In genomic region chr1:228164561-228165371, GRCh38 we compare ENCODE assay signal across 1 cellular context.
TF ChIP-seq lines count a peak whose summit lies in the region.

No MANE protein-coding gene starts in this region.

TF ChIP-seq in HepG2, 621 proteins besides CTCF, POLR2A, EP300 and RAD21:
- 0 out of 2 replicates have a peak, but pooled peaks have one; percentile 7 for TF ChIP-seq ZNF800 (CRISPR knock-in tag; IDR thresholded peaks at IDR 0.05)
- TF ChIP-seq ZNF446 (CRISPR knock-in tag; IDR thresholded peaks at IDR 0.05) = no peak
- no peak for TF ChIP-seq ASH2L (IDR thresholded peaks at IDR 0.05; ENCODE audit: insufficient read length, low read depth, low read length)
- TF ChIP-seq NCOA2 (CRISPR knock-in tag; IDR thresholded peaks at IDR 0.05) = no peak
- 0 out of 2 replicates have a peak, but pooled peaks have one; percentile 15 for TF ChIP-seq KMT2B (CRISPR knock-in tag; IDR thresholded peaks at IDR 0.05)
- TF ChIP-seq ZNF256 (CRISPR knock-in tag; conservative IDR thresholded peaks at IDR 0.05) = no peak
- peak; percentile 41; the same call in 1 of the 2 replicates for TF ChIP-seq ZNF263 (CRISPR knock-in tag; IDR thresholded peaks at IDR 0.05)
- 0 out of 2 replicates have a peak, but pooled peaks have one; percentile 37 for TF ChIP-seq ZC3H13 (CRISPR knock-in tag; IDR thresholded peaks at IDR 0.05)
- TF ChIP-seq HNF1B (CRISPR knock-in tag; IDR thresholded peaks at IDR 0.05) = 0 out of 2 replicates have a peak, but pooled peaks have one; percentile 48
- 0 out of 2 replicates have a peak, but pooled peaks have one; percentile 9 for TF ChIP-seq IKZF5 (CRISPR knock-in tag; IDR thresholded peaks at IDR 0.05)
- TF ChIP-seq FOXA3 (CRISPR knock-in tag; IDR thresholded peaks at IDR 0.05) = 0 out of 2 replicates have a peak, but pooled peaks have one; percentile 5
- TF ChIP-seq NONO (IDR thresholded peaks at IDR 0.05) = no peak
- 0 out of 2 replicates have a peak, but pooled peaks have one; percentile 20 for TF ChIP-seq NONO (CRISPR knock-in tag; conservative IDR thresholded peaks at IDR 0.05)
- no peak for TF ChIP-seq CBFB (CRISPR knock-in tag; IDR thresholded peaks at IDR 0.05)
- TF ChIP-seq PAF1 (CRISPR knock-in tag; IDR thresholded peaks at IDR 0.05) = 0 out of 2 replicates have a peak, but pooled peaks have one; percentile 31
- no peak for TF ChIP-seq ZNF230 (CRISPR knock-in tag; IDR thresholded peaks at IDR 0.05)
- TF ChIP-seq ZBTB38 (CRISPR knock-in tag; IDR thresholded peaks at IDR 0.05) = peak; percentile 84
- TF ChIP-seq KDM5A (IDR thresholded peaks at IDR 0.05; ENCODE audit: borderline replicate concordance, low read length) = 0 out of 2 replicates have a peak, but pooled peaks have one; percentile 7
- TF ChIP-seq MXD4 (CRISPR knock-in tag; IDR thresholded peaks at IDR 0.05) = 0 out of 2 replicates have a peak, but pooled peaks have one; percentile 31
- TF ChIP-seq HMG20B (CRISPR knock-in tag; conservative IDR thresholded peaks at IDR 0.05) = 0 out of 2 replicates have a peak, but pooled peaks have one; percentile 40
- 0 out of 2 replicates have a peak, but pooled peaks have one; percentile 24 for TF ChIP-seq ZNF136 (CRISPR knock-in tag; IDR thresholded peaks at IDR 0.05; ENCODE audit: low read depth)
- TF ChIP-seq ZBTB33 (CRISPR knock-in tag; IDR thresholded peaks at IDR 0.05) = peak; percentile 75
- no peak for TF ChIP-seq ZNF501 (CRISPR knock-in tag; IDR thresholded peaks at IDR 0.05)
- 0 out of 2 replicates have a peak, but pooled peaks have one; percentile 3 for TF ChIP-seq GTF3A (CRISPR knock-in tag; conservative IDR thresholded peaks at IDR 0.05)
